8 cellular contexts compared by ENCODE assay signal in the genomic region with DNA sequence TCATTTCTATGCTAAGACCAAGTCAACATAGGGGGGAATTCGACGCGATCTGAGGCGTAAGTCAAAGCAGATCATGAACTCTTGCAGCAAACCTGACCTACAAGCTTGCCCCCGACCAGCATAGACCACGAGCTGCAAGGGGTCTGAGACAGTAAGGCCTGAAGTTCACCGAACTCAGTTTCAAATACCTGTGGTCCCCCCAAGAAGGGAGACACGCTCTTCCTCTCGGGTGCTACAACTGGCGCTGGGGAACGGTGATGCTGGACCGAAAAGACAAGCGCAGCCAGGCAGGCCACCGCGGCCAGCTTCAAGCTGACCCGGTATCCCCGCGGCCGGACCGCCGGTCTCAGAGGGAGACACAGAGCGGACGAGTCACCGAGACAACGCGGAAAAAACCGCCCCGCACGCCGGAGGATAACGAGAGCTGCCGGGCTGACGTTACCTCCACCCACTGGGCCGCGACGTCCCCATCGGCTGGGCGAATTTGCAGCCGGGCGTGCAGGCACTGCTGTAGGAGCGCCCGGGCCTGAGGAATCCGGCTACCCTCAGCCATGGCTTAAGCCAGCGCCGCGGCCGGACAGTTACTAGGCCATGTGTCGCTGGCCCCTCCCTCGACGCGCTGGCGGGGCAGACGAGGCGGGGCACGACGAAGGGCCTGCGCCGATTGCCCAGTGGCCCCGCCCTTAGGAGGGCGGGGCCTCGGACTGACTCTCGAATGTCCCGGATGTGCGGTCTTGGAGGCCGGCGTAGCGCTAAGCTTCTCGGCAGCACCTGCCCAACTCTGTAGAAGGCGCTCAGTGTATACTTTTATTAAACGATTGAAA. TPM values are rescaled to one million over a fixed set of nuclear protein-coding genes. Genes with fewer than 3 reads are reported as not detected.
DNase-seq lines count a peak whose midpoint lies in the region; ATAC-seq and TF ChIP-seq lines count a peak whose summit lies in the region.

A gene (minus strand): TSS at position 666 of the 824 bp plus-strand sequence. CDS start 113 bp downstream, at position 553.

- no peaks in the 10 kb centered on the region for H3K27me3 Mint-ChIP-seq in T-helper 1 cell treated with Interleukin-12 subunit alpha and Interleukin-12 subunit beta and Interleukin-4 antibody, amounts not matched to agents 30 μg/mL and 1 μg/mL, for 36 hours (ENCODE audit: low read depth)
- H3K27me3 Mint-ChIP-seq in progenitor cell of endocrine pancreas: no peaks in the 10 kb centered on the region

- peak within 1 kb of the TSS; percentile 97 for H3K4me3 Mint-ChIP-seq in T-helper 1 cell treated with Interleukin-12 subunit alpha and Interleukin-12 subunit beta and Interleukin-4 antibody, amounts not matched to agents 30 μg/mL and 1 μg/mL, for 36 hours
- peak within 1 kb of the TSS; percentile 95 for H3K4me3 Mint-ChIP-seq in progenitor cell of endocrine pancreas (ENCODE audit: low read depth)

- peak within 1 kb of the TSS; percentile 64 to 95 (median 90) for H3K27ac ChIP-seq in heart right ventricle

- H3K9me3 Mint-ChIP-seq in T-helper 1 cell treated with Interleukin-12 subunit alpha and Interleukin-12 subunit beta and Interleukin-4 antibody, amounts not matched to agents 30 μg/mL and 1 μg/mL, for 36 hours: no peaks in the 10 kb centered on the region
- H3K9me3 Mint-ChIP-seq in progenitor cell of endocrine pancreas (ENCODE audit: low read depth): no peaks in the 10 kb centered on the region

- peaks cover 28% of the 10 kb centered on the region for H3K4me1 Mint-ChIP-seq in T-helper 1 cell treated with Interleukin-12 subunit alpha and Interleukin-12 subunit beta and Interleukin-4 antibody, amounts not matched to agents 30 μg/mL and 1 μg/mL, for 36 hours (ENCODE audit: low read depth)
- H3K4me1 Mint-ChIP-seq in progenitor cell of endocrine pancreas (ENCODE audit: low read depth): peaks cover 27% of the 10 kb centered on the region

- ATAC-seq in HG02870 (IDR thresholded peaks at IDR 0.05; ENCODE audit: unreplicated experiment): peak; percentile 94
- peak; percentile 100 for ATAC-seq in heart right ventricle

- H3K4me1 ChIP-seq in heart right ventricle: peaks cover 0 to 32% (median 16%) of the 10 kb centered on the region in 9 donors

- no peaks in the 10 kb centered on the region for H3K27me3 ChIP-seq in heart right ventricle

- DNase-seq in GM13977 (ENCODE audit: low spot score) (peak; percentile 94), NCI-H146 (lab: John Stamatoyannopoulos, UW) (peak; percentile 93), amniotic stem cell (lab: John Stamatoyannopoulos, UW) (peak; percentile 93), heart right ventricle (peak; percentile 94 to 95), progenitor cell of endocrine pancreas (ENCODE audit: low spot score, unreplicated experiment) (peak; percentile 90), ureter (ENCODE audit: low spot score) (peak; percentile 94)

- peak within 1 kb of the TSS; percentile 50 to 78 (median 70) for H3K4me3 ChIP-seq in heart right ventricle

- intact Hi-C loops in heart right ventricle (cut with DNase I): loop anchor here in 2 of 10 donors (2.0 kb wide), 1 partner anchor 36 kb away; a partner anchor contains a TSS

- peak within 1 kb of the TSS; percentile 95 for H3K27ac Mint-ChIP-seq in T-helper 1 cell treated with Interleukin-12 subunit alpha and Interleukin-12 subunit beta and Interleukin-4 antibody, amounts not matched to agents 30 μg/mL and 1 μg/mL, for 36 hours
- H3K27ac Mint-ChIP-seq in progenitor cell of endocrine pancreas: peak within 1 kb of the TSS; percentile 99

- in situ Hi-C loops in GM13977 (cut with MboI; ENCODE audit: low pct_unique_long_range_greater_than_20kb, low sequenced_read_pairs, unreplicated experiment): no loop called here

- H3K36me3 ChIP-seq in heart right ventricle: peaks cover 0 to 12% (median 2%) of the 10 kb centered on the region in 9 donors

- no peaks in the 10 kb centered on the region for H3K9me3 ChIP-seq in heart right ventricle

- TF ChIP-seq CTCF in GM13977 (IDR thresholded peaks at IDR 0.05; ENCODE audit: extremely low read depth, insufficient read depth, missing control alignments) (no peak), heart right ventricle (IDR thresholded peaks at IDR 0.05) (peak in 3 of 9 donors; percentile 27 to 42 (median 33)), progenitor cell of endocrine pancreas (IDR thresholded peaks at IDR 0.05; ENCODE audit: unreplicated experiment) (no peak)

- no peaks in the 10 kb centered on the region for H3K36me3 Mint-ChIP-seq in T-helper 1 cell treated with Interleukin-12 subunit alpha and Interleukin-12 subunit beta and Interleukin-4 antibody, amounts not matched to agents 30 μg/mL and 1 μg/mL, for 36 hours (ENCODE audit: low read depth)
- peaks cover 3% of the 10 kb centered on the region for H3K36me3 Mint-ChIP-seq in progenitor cell of endocrine pancreas (ENCODE audit: insufficient read depth)

- WGBS in heart right ventricle, 2 donors: 3 to 4% methylated on average over 70 of the region's 70 CpGs

RNA-seq across cellular contexts. Expression of the gene that starts here (rescaled TPM):
- total RNA-seq in heart right ventricle: 1 to 10 TPM; 4.2 to 9.5 (median 6.6) TPM
- polyA plus RNA-seq in heart right ventricle: 1 to 10 TPM; 4.2 to 5.3 TPM
- total RNA-seq in progenitor cell of endocrine pancreas: 20.1 and 22.2 TPM in 2 replicates
- 24.9 TPM for total RNA-seq in ureter

Comparison
In these comparisons a context has a peak if more than half of its experiments do, and no peak if none do; other contexts are left out.
1. Peak in every context shown above with its lines: DNase-seq, ATAC-seq, H3K4me3 ChIP-seq and H3K27ac ChIP-seq.